Comparison of ENCODE assay signal across 7 cellular contexts in genomic region chr12:111412830-111413441, GRCh38. TPM values are rescaled to one million over a fixed set of nuclear protein-coding genes. Genes with fewer than 3 reads are reported as not detected.
DNase-seq lines count a peak whose midpoint lies in the region; ATAC-seq, FAIRE-seq and TF ChIP-seq lines count a peak whose summit lies in the region.

No MANE protein-coding gene starts in this region.

- H3K4me1 Mint-ChIP-seq in endodermal cell = peaks cover 28% of the 10 kb centered on the region

- H3K4me2 ChIP-seq in GM23248 (ENCODE audit: unreplicated experiment) = no peak overlapping the region

- H3K9me3 ChIP-seq in GM23248 (ENCODE audit: low read depth) (no peaks in the 10 kb centered on the region), NT2/D1 (ENCODE audit: insufficient read depth, low read length) (no peaks in the 10 kb centered on the region), endodermal cell (ENCODE audit: control insufficient read depth, low read length) (no peaks in the 10 kb centered on the region), sigmoid colon (no peaks in the 10 kb centered on the region), pancreas (no peaks in the 10 kb centered on the region)

- peaks cover 61% of the 10 kb centered on the region for H3K4me1 ChIP-seq in GM23248 (ENCODE audit: insufficient read depth)
- peaks cover 46% of the 10 kb centered on the region for H3K4me1 ChIP-seq in NT2/D1 (ENCODE audit: insufficient read depth, insufficient read length)
- H3K4me1 ChIP-seq in endodermal cell (ENCODE audit: control insufficient read depth, insufficient read depth, low read length) = peaks cover 22% of the 10 kb centered on the region
- H3K4me1 ChIP-seq in sigmoid colon = peaks cover 0 to 62% (median 36%) of the 10 kb centered on the region in 4 donors
- H3K4me1 ChIP-seq in pancreas = peaks cover 4 to 29% (median 15%) of the 10 kb centered on the region in 3 donors

- H3K79me2 ChIP-seq in GM23248 (ENCODE audit: insufficient read depth) = peaks cover 99% of the 10 kb centered on the region

- 60 to 71% methylated on average over 6 of the region's 6 CpGs for WGBS in GM23248 (ENCODE audit: low coverage in 1 of 2, low lambda C conversion rate in 2 of 2, missing lambda C conversion rate in 2 of 2), 2 experiments
- WGBS in endodermal cell (ENCODE audit: insufficient coverage in 1 of 2, insufficient read length in 1 of 2), 2 experiments = 81% methylated on average over 4 to 6 of the region's 6 CpGs
- 66 to 71% methylated on average over 6 of the region's 6 CpGs for WGBS in sigmoid colon, 2 donors
- WGBS in pancreas, 2 donors = 73% methylated on average over 6 of the region's 6 CpGs

- DNase-seq in GM23248 = peak; percentile 45
- no peak for DNase-seq in NT2/D1 (ENCODE audit: low read depth, low spot score)
- no peak for DNase-seq in endodermal cell
- DNase-seq in sigmoid colon = no peak
- no peak for DNase-seq in pancreas

- H4K20me1 ChIP-seq in GM23248 (ENCODE audit: insufficient read depth) = no peaks in the 10 kb centered on the region

- no peaks in the 10 kb centered on the region for H3K27me3 ChIP-seq in GM23248 (replicated peaks; ENCODE audit: insufficient read depth)
- no peaks in the 10 kb centered on the region for H3K27me3 ChIP-seq in NT2/D1 (ENCODE audit: insufficient read depth, insufficient read length)
- no peaks in the 10 kb centered on the region for H3K27me3 ChIP-seq in endodermal cell (ENCODE audit: control insufficient read depth, insufficient read depth, low read length, poor library complexity, severe bottlenecking)
- no peaks in the 10 kb centered on the region for H3K27me3 ChIP-seq in sigmoid colon
- no peaks in the 10 kb centered on the region for H3K27me3 ChIP-seq in pancreas

- TF ChIP-seq EP300 in sigmoid colon (IDR thresholded peaks at IDR 0.05) = no peak

- peak overlapping the region; percentile 93 for H3K27ac Mint-ChIP-seq in endodermal cell

- no peak overlapping the region for H3K4me3 ChIP-seq in GM23248
- H3K4me3 ChIP-seq in NT2/D1 (ENCODE audit: insufficient read length, low read depth) = no peak overlapping the region
- H3K4me3 ChIP-seq in endodermal cell (ENCODE audit: low read length) = no peak overlapping the region
- H3K4me3 ChIP-seq in sigmoid colon = no peak overlapping the region
- H3K4me3 ChIP-seq in pancreas = no peak overlapping the region

- H3K36me3 Mint-ChIP-seq in endodermal cell (ENCODE audit: low read depth) = no peaks in the 10 kb centered on the region

- H3K36me3 ChIP-seq in GM23248 (ENCODE audit: low read depth) (no peaks in the 10 kb centered on the region), NT2/D1 (ENCODE audit: insufficient read depth, insufficient read length, low read length) (peaks cover 25% of the 10 kb centered on the region), endodermal cell (ENCODE audit: control insufficient read depth, insufficient read depth, low read length) (no peaks in the 10 kb centered on the region), sigmoid colon (peaks cover 0 to 2% (median under 1%) of the 10 kb centered on the region in 4 donors), pancreas (no peaks in the 10 kb centered on the region)

- in situ Hi-C loops in GM23248 (cut with MboI) = no loop called here

- peaks cover 74% of the 10 kb centered on the region for H3F3A ChIP-seq in GM23248 (ENCODE audit: insufficient read depth)

- no peak for TF ChIP-seq POLR2A in sigmoid colon (IDR thresholded peaks at IDR 0.05)

- no peak for ATAC-seq in HG02970 (IDR thresholded peaks at IDR 0.05; ENCODE audit: low FRiP score, unreplicated experiment)
- no peak for ATAC-seq in pancreas
- no peak for ATAC-seq in HG03025 (IDR thresholded peaks at IDR 0.05; ENCODE audit: low FRiP score, unreplicated experiment)

- TF ChIP-seq CTCF in endodermal cell (conservative IDR thresholded peaks at IDR 0.05) (no peak), sigmoid colon (IDR thresholded peaks at IDR 0.05) (no peak), pancreas (IDR thresholded peaks at IDR 0.05) (no peak)

- H2AFZ ChIP-seq in GM23248 = no peak overlapping the region

- H3K27me3 Mint-ChIP-seq in endodermal cell (ENCODE audit: insufficient read depth) = no peaks in the 10 kb centered on the region

- FAIRE-seq in pancreas (lab: Jason Lieb, UNC) = no peak

- H3K9me3 Mint-ChIP-seq in endodermal cell = no peaks in the 10 kb centered on the region

- H3K4me3 Mint-ChIP-seq in endodermal cell = no peak overlapping the region

- H3K9ac ChIP-seq in GM23248 (0 out of 2 replicates have a peak overlapping the region, but pooled peaks have one; percentile 7), NT2/D1 (ENCODE audit: insufficient read length, low read depth) (peak overlapping the region; percentile 61), endodermal cell (ENCODE audit: extremely low read depth, low read length, poor library complexity, severe bottlenecking) (no peak overlapping the region)

- no peaks in the 10 kb centered on the region for H3K9me2 ChIP-seq in GM23248 (ENCODE audit: insufficient read depth)

- intact Hi-C loops in sigmoid colon (cut with DNase I) (no loop called here), pancreas (cut with DNase I) (no loop called here)

- H3K27ac ChIP-seq in GM23248 (peak overlapping the region; percentile 84), endodermal cell (ENCODE audit: low read depth, low read length) (peak overlapping the region; percentile 69), sigmoid colon (peak overlapping the region; percentile 49 to 72 (median 60)), pancreas (no peak overlapping the region)

RNA-seq across cellular contexts. Expression of gene SH2B3, which starts 7.2 kb away (rescaled TPM):
- total RNA-seq in GM23248 (2014; rRNA removed; shearing (Covaris generic)) = 39.1 and 42.8 TPM in 2 replicates
- polyA plus RNA-seq in GM23248 (2016; fragmentation: Nextera tagmentation; extraction: Ambion mirVana) (9.2 and 9.4 TPM in 2 replicates), sigmoid colon (10 to 100 TPM; 10.4 to 14.1 (median 12.0) TPM), pancreas (1 to 10 TPM; 2.8 to 4.1 TPM)
- total RNA-seq in endodermal cell (1 to 10 TPM; 6.8 to 6.9 TPM), sigmoid colon (10 to 100 TPM; 13.2 to 32.5 (median 14.9) TPM), pancreas (10 to 100 TPM in 3 of 6 donors, 1 to 10 TPM in 3; 5.4 to 15.0 (median 9.3) TPM)
- 6.2 TPM for polyA plus RNA-seq in endodermal cell (2013, experiment 1 of 2)
- 5.0 TPM for polyA plus RNA-seq in endodermal cell (2013, experiment 2 of 2)

RNA-seq across cellular contexts. Expression of gene PHETA1, which starts 44.0 kb away (rescaled TPM):
- 4.8 and 12.9 TPM in 2 replicates for total RNA-seq in GM23248 (2014; rRNA removed; shearing (Covaris generic))
- polyA plus RNA-seq in GM23248 (2016; fragmentation: Nextera tagmentation; extraction: Ambion mirVana) = 6.6 and 7.9 TPM in 2 replicates
- total RNA-seq in endodermal cell = 10 to 100 TPM; 15.0 to 19.2 TPM
- polyA plus RNA-seq in endodermal cell (2013, experiment 1 of 2) = 11.7 TPM
- 11.6 TPM for polyA plus RNA-seq in endodermal cell (2013, experiment 2 of 2)
- 1 to 10 TPM; 3.6 to 6.1 (median 5.2) TPM for total RNA-seq in sigmoid colon
- polyA plus RNA-seq in sigmoid colon = 10 to 100 TPM; 16.8 to 21.6 (median 21.5) TPM
- total RNA-seq in pancreas = 10 to 100 TPM; 17.7 to 25.3 (median 18.6) TPM
- 10 to 100 TPM; 11.2 to 19.8 TPM for polyA plus RNA-seq in pancreas

Comparison
In these comparisons a context has a peak if more than half of its experiments do, and no peak if none do; other contexts are left out.
1. H3K27ac ChIP-seq: peak in GM23248 (single experiment), endodermal cell (single experiment) and sigmoid colon (4 of 4); none in pancreas (0 of 4).